ENCODE assay signal across 8 cellular contexts in genomic region chr13:79423801-79424642, GRCh38. TPM values are rescaled to one million over a fixed set of nuclear protein-coding genes. Genes with fewer than 3 reads are reported as not detected.
DNase-seq lines count a peak whose midpoint lies in the region; ATAC-seq and TF ChIP-seq lines count a peak whose summit lies in the region.

No MANE protein-coding gene starts in this region.

- no peaks in the 10 kb centered on the region for H3K4me1 ChIP-seq in OCI-LY3 (ENCODE audit: low read length)

- H2AFZ ChIP-seq in OCI-LY3 (ENCODE audit: low read depth, low read length): no peak overlapping the region

- no peaks in the 10 kb centered on the region for H3K36me3 ChIP-seq in OCI-LY3 (replicated peaks; ENCODE audit: low read depth, low read length)

- H3K9me3 ChIP-seq in OCI-LY3 (ENCODE audit: insufficient read depth, low read length): no peaks in the 10 kb centered on the region

- DNase-seq in D341Med (ENCODE audit: low spot score) (peak; percentile 33), dermis blood vessel endothelial cell (peak; percentile 72), midbrain (lab: John Stamatoyannopoulos, UW) (peak; percentile 59), HK-2 (ENCODE audit: unreplicated experiment) (no peak)

- no peak overlapping the region for H3K9ac ChIP-seq in OCI-LY3 (ENCODE audit: low read length)

- peak; percentile 84 for TF ChIP-seq CTCF in OCI-LY3 (IDR thresholded peaks at IDR 0.05; ENCODE audit: low read depth, low read length)

- H3K4me3 ChIP-seq in OCI-LY3 (ENCODE audit: low read length): no peak overlapping the region

- ATAC-seq in GM18873 (IDR thresholded peaks at IDR 0.05; ENCODE audit: low FRiP score, unreplicated experiment) (peak; percentile 83), HG03280 (IDR thresholded peaks at IDR 0.05; ENCODE audit: unreplicated experiment) (peak; percentile 79), HG03521 (IDR thresholded peaks at IDR 0.05; ENCODE audit: unreplicated experiment) (no peak)

- H4K20me1 ChIP-seq in OCI-LY3 (ENCODE audit: insufficient read depth, low read length): no peaks in the 10 kb centered on the region

- H3K27ac ChIP-seq in OCI-LY3 (ENCODE audit: low read length): no peak overlapping the region

- H3K79me2 ChIP-seq in OCI-LY3 (ENCODE audit: low read length): no peaks in the 10 kb centered on the region

- no peaks in the 10 kb centered on the region for H3K27me3 ChIP-seq in OCI-LY3 (ENCODE audit: low read depth, low read length)

- no peak overlapping the region for H3K4me2 ChIP-seq in OCI-LY3 (ENCODE audit: low read length)

RNA-seq across cellular contexts. Expression of gene RBM26, which starts 18.0 kb away (rescaled TPM):
- 25.2 and 26.9 TPM in 2 replicates for total RNA-seq in dermis blood vessel endothelial cell

RNA-seq across cellular contexts. Expression of gene NDFIP2, which starts 56.9 kb away (rescaled TPM):
- total RNA-seq in dermis blood vessel endothelial cell: 20.1 and 30.3 TPM in 2 replicates
